In the genomic region with DNA sequence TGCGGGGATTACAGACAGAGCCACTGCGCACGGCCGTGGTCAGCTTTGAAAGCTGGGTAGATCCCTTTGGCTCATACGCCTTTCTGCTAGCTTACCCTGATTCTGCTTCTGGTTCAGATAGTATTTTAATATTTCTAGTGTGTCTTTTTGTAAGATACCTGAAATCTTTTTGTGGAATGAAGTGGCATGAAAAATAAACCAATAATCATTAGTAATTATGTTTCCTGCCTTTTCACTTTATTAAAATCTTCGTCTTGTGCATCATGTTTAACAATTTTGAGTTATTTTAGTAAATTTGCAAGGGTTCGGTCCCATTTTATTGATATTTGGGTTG, we compare ENCODE assay signal across 8 cellular contexts.
DNase-seq lines count a peak whose midpoint lies in the region; ATAC-seq and TF ChIP-seq lines count a peak whose summit lies in the region.
"Not testable (repeated sequence)": the region's sequence is repeated elsewhere in the genome, so short reads cannot be mapped to it uniquely, and the experiment has no call there.

No MANE protein-coding gene starts in this region.

- not testable (repeated sequence) for H4K20me1 ChIP-seq in PC-9 (ENCODE audit: insufficient read depth)

- H3K27me3 ChIP-seq in A673 (replicated peaks; ENCODE audit: insufficient read depth, low read depth, low read length, poor library complexity); H7 (ENCODE audit: control insufficient read depth, insufficient read depth, low read length); PC-9 (ENCODE audit: insufficient read depth, low read depth); dorsolateral prefrontal cortex; iPS DF 6.9 (ENCODE audit: control insufficient read depth, insufficient read depth, low read length); spleen (replicated peaks in 1 of 7): not testable (repeated sequence)

- H3K79me2 ChIP-seq in PC-9 (ENCODE audit: low read depth), result peaks cover 19% of the 10 kb centered on the region

- H3F3A ChIP-seq in PC-9 (ENCODE audit: insufficient read depth, low read depth), result not testable (repeated sequence)

- CTCF ChIA-PET in A673 (lab: Charles Lee); PC-9 (lab: Charles Lee): not testable (repeated sequence)

- no CpG with 5 or more reads among the region's 7 CpGs for WGBS in iPS DF 6.9 (ENCODE audit: insufficient coverage, insufficient read length)
- WGBS in spleen, 5 donors, result 43 to 49% (median 45%) methylated on average over 7 of the region's 7 CpGs

- DNase-seq in A673 (ENCODE audit: low spot score); H7; dorsolateral prefrontal cortex; iPS DF 6.9 (ENCODE audit: low read depth, low spot score); naive B cell; spleen: not testable (repeated sequence)
- peak in 1 of 2 experiments; percentile 5 for DNase-seq in PC-9

- TSS peak; percentile 97 for BruUV-seq in A673 (replicated peaks; lab: Mats Ljungman, UMichigan)
- BruUV-seq in PC-9 (replicated peaks; lab: Mats Ljungman, UMichigan), result not testable (repeated sequence)

- H3K36me3 ChIP-seq in A673 (ENCODE audit: insufficient read depth, low read length, poor library complexity, severe bottlenecking); H7 (replicated peaks; ENCODE audit: control insufficient read depth, insufficient read depth, low read length); PC-9 (ENCODE audit: low read depth); iPS DF 6.9 (ENCODE audit: control insufficient read depth, insufficient read depth, low read length); spleen: not testable (repeated sequence)

- peak overlapping the region; percentile 79 for H3K27ac Mint-ChIP-seq in activated T-helper 17 cell treated with anti-CD3 and anti-CD28 coated beads, Interleukin-2, amount 50 U/mL, for 72 hours
- peak overlapping the region; percentile 18 to 96 (median 80) for H3K27ac Mint-ChIP-seq in naive B cell

- H3K4me1 ChIP-seq in A673 (ENCODE audit: insufficient read depth, low read length, poor library complexity, severe bottlenecking); iPS DF 6.9 (ENCODE audit: control insufficient read depth, insufficient read depth, low read length): not testable (repeated sequence)
- H3K4me1 ChIP-seq in PC-9 (replicated peaks; ENCODE audit: insufficient read depth), result peaks cover 11% of the 10 kb centered on the region
- H3K4me1 ChIP-seq in spleen, result peaks cover 0 to 19% (median 5%) of the 10 kb centered on the region in 6 donors

- not testable (repeated sequence) for H3K9me3 Mint-ChIP-seq in activated T-helper 17 cell treated with anti-CD3 and anti-CD28 coated beads, Interleukin-2, amount 50 U/mL, for 72 hours; naive B cell

- H3K4me3 Mint-ChIP-seq in activated T-helper 17 cell treated with anti-CD3 and anti-CD28 coated beads, Interleukin-2, amount 50 U/mL, for 72 hours, result peak overlapping the region; percentile 81
- peak overlapping the region; percentile 73 to 94 (median 88) for H3K4me3 Mint-ChIP-seq in naive B cell

- POLR2A ChIA-PET in A673 (lab: Charles Lee; ENCODE audit: low non-redundant PET); PC-9 (lab: Charles Lee; ENCODE audit: unreplicated experiment): not testable (repeated sequence)

- TF ChIP-seq CTCF in A673 (conservative IDR thresholded peaks at IDR 0.05; ENCODE audit: low read depth, low read length); PC-9 (conservative IDR thresholded peaks at IDR 0.05); dorsolateral prefrontal cortex (IDR thresholded peaks at IDR 0.05 in 54 of 56, conservative IDR thresholded peaks at IDR 0.05 in 2 of 56; ENCODE audit: low read depth in 1 of 56, partially characterized antibody in 56 of 56); spleen (IDR thresholded peaks at IDR 0.05 in 8 of 11, conservative IDR thresholded peaks at IDR 0.05 in 3 of 11): not testable (repeated sequence)

- H3K4me3 ChIP-seq in A673 (ENCODE audit: low read depth, low read length, poor library complexity, severe bottlenecking) (peak overlapping the region; percentile 64), H7 (ENCODE audit: insufficient read depth, low read depth, low read length) (peak overlapping the region; percentile 47), PC-9 (peak overlapping the region; percentile 57), dorsolateral prefrontal cortex (peak overlapping the region; percentile 57 to 94 (median 79)), iPS DF 6.9 (ENCODE audit: low read length) (peak overlapping the region; percentile 58; the same call in 1 of the 2 replicates), spleen (peak overlapping the region in 7 of 8 donors; percentile 48 to 80 (median 70))

- intact Hi-C loops in A673 (cut with micrococcal nuclease; ENCODE audit: unreplicated experiment); PC-9 (cut with micrococcal nuclease; ENCODE audit: unreplicated experiment); dorsolateral prefrontal cortex (cut with DNase I); spleen (cut with DNase I; ENCODE audit: low total_unique reads): not testable (repeated sequence)

- not testable (repeated sequence) for TF ChIP-seq POLR2A in spleen (IDR thresholded peaks at IDR 0.05)

- H3K9me3 ChIP-seq in A673 (ENCODE audit: low read depth, low read length, poor library complexity, severe bottlenecking); PC-9 (ENCODE audit: insufficient read depth, low read depth); iPS DF 6.9 (ENCODE audit: control insufficient read depth, insufficient read depth, low read length); spleen: not testable (repeated sequence)

- H3K27ac ChIP-seq in A673 (ENCODE audit: low read depth, low read length, poor library complexity, severe bottlenecking) (peak overlapping the region; percentile 80), dorsolateral prefrontal cortex (peak overlapping the region in 44 of 59 donors; percentile 43 to 97 (median 84)), spleen (peak overlapping the region in 7 of 8 donors; percentile 85 to 92 (median 88))
- not testable (repeated sequence) for H3K27ac ChIP-seq in PC-9; iPS DF 6.9 (ENCODE audit: low read length)

- peak overlapping the region; percentile 58 for H3K4me2 ChIP-seq in PC-9

- not testable (repeated sequence) for H3K4me1 Mint-ChIP-seq in activated T-helper 17 cell treated with anti-CD3 and anti-CD28 coated beads, Interleukin-2, amount 50 U/mL, for 72 hours; naive B cell

- H3K9me2 ChIP-seq in PC-9 (ENCODE audit: insufficient read depth), result not testable (repeated sequence)

- 0 out of 2 replicates have a peak overlapping the region, but pooled peaks have one; percentile 35 for H2AFZ ChIP-seq in PC-9

- not testable (repeated sequence) for H3K27me3 Mint-ChIP-seq in activated T-helper 17 cell treated with anti-CD3 and anti-CD28 coated beads, Interleukin-2, amount 50 U/mL, for 72 hours; naive B cell

- not testable (repeated sequence) for H3K36me3 Mint-ChIP-seq in activated T-helper 17 cell treated with anti-CD3 and anti-CD28 coated beads, Interleukin-2, amount 50 U/mL, for 72 hours (ENCODE audit: low read depth); naive B cell

- not testable (repeated sequence) for ATAC-seq in activated T-helper 17 cell treated with anti-CD3 and anti-CD28 coated beads, Interleukin-2, amount 50 U/mL, for 72 hours (replicated peaks); naive B cell (ENCODE audit: low read depth in 2 of 2)
